In the genomic region with DNA sequence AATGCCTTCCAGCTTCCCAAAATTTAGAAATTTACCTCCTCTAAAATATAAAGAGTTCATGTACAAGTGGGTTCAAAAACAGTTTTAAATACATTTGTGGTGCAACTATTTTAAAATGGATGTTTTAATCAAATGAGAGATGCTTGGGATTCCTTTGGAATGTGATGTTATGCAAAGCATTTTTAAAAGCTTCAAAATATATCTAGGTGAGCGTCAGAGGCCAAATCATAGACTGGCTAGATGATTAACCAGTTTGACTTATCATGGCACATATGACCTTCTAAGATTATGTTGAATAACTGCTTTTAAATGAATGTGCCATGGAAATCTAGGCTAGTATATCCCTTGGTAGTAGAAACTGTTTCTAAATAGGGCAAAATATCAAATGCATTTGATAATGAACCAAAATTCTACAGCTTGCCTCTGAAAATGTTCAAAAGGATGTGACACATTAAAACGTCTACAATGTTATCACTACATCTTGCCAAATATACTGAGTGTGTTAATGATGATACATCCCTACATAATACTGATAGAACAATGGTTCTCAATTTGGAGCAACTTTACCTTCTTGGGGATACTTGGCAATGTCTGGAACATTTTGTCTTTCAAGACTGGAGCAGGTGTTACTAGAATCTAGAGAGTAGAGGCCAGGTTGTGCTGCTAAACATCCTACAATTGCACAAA, we compare ENCODE assay signal across 21 cellular contexts.
DNase-seq lines count a peak whose midpoint lies in the region; ATAC-seq and TF ChIP-seq lines count a peak whose summit lies in the region.
"Had no signal": no experiment of that assay in that cellular context is flagged by ENCODE, and none has a peak within 500 bp of the region (broad histone marks: within the 10 kb centered on the region; RNA-seq: fewer than 3 reads in every experiment).

No MANE protein-coding gene starts in this region.

- 51% methylated on average over 2 of the region's 2 CpGs for WGBS in mammary epithelial cell (ENCODE audit: low coverage, missing lambda C conversion rate)

- no peak overlapping the region for H3K4me3 ChIP-seq in mammary epithelial cell (replicated peaks in 1 of 3; ENCODE audit: insufficient read depth in 1 of 3, low read depth in 2 of 3, low read length in 3 of 3)
- no peak overlapping the region for H3K4me3 ChIP-seq in breast epithelium
- no peak overlapping the region for H3K4me3 ChIP-seq in fibroblast of the aortic adventitia (ENCODE audit: low read depth, low read length)
- no peak overlapping the region for H3K4me3 ChIP-seq in retinal pigment epithelial cell (ENCODE audit: low read length)
- H3K4me3 ChIP-seq: BLaER1, HAP-1, SJCRH30 had no signal

- intact Hi-C loops in mammary epithelial cell (cut with micrococcal nuclease), result no loop called here
- intact Hi-C loops in breast epithelium (cut with DNase I; ENCODE audit: low total_unique reads), result no loop called here

- H3K9me3 ChIP-seq in mammary epithelial cell (replicated peaks; ENCODE audit: insufficient read depth, low read length) (no peaks in the 10 kb centered on the region), breast epithelium (no peaks in the 10 kb centered on the region)
- H3K9me3 ChIP-seq: BLaER1, HAP-1, SJCRH30 had no signal

- H3K27me3 ChIP-seq in mammary epithelial cell (ENCODE audit: insufficient read depth, low read length), result no peaks in the 10 kb centered on the region
- H3K27me3 ChIP-seq in breast epithelium, result no peaks in the 10 kb centered on the region
- H3K27me3 ChIP-seq: BLaER1, SJCRH30 had no signal

- TF ChIP-seq CTCF in mammary epithelial cell (conservative IDR thresholded peaks at IDR 0.05 in 1 of 2, IDR thresholded peaks at IDR 0.05 in 1 of 2; ENCODE audit: extremely low read depth in 1 of 2, insufficient read depth in 1 of 2, low read depth in 1 of 2, low read length in 2 of 2) (no peak), breast epithelium (IDR thresholded peaks at IDR 0.05) (no peak), fibroblast of the aortic adventitia (IDR thresholded peaks at IDR 0.05; ENCODE audit: insufficient read depth, low read length) (no peak), retinal pigment epithelial cell (conservative IDR thresholded peaks at IDR 0.05; ENCODE audit: low read depth, low read length) (no peak)

- CTCF ChIA-PET in mammary epithelial cell (lab: Charles Lee; ENCODE audit: low non-redundant PET), result no interaction called here

- no TSS peak for BruUV-seq in mammary epithelial cell (replicated peaks; lab: Mats Ljungman, UMichigan)

- H3K9ac ChIP-seq in mammary epithelial cell (ENCODE audit: insufficient read depth, low read length), result no peak overlapping the region
- H3K9ac ChIP-seq: BLaER1 had no signal

- H3K4me1 ChIP-seq in mammary epithelial cell (ENCODE audit: insufficient read depth, low read length) (peaks cover 22% of the 10 kb centered on the region), breast epithelium (no peaks in the 10 kb centered on the region)
- H3K4me1 ChIP-seq: BLaER1 had no signal

- H3K27ac ChIP-seq in mammary epithelial cell (ENCODE audit: insufficient read depth, low read depth, low read length), result no peak overlapping the region
- H3K27ac ChIP-seq in breast epithelium, result no peak overlapping the region
- H3K27ac ChIP-seq: 22Rv1, BLaER1, HL-60, SJCRH30 had no signal

- DNase-seq in mammary epithelial cell (peak; percentile 42), breast epithelium (ENCODE audit: low spot score in 2 of 2) (no peak), amniotic epithelial cell (ENCODE audit: low read depth) (peak; percentile 43), fibroblast of the aortic adventitia (ENCODE audit: low read depth) (peak; percentile 58), retinal pigment epithelial cell (ENCODE audit: low read depth) (peak; percentile 33), dedifferentiated amniotic fluid mesenchymal stem cell (ENCODE audit: extremely low spot score) (no peak), NCI-H1930 (lab: John Stamatoyannopoulos, UW) (no peak)
- DNase-seq: CD8-positive, alpha-beta memory T cell; DMS79 treated with DMSO at 0.1 percent for 48 hours; GDM1; NCI-H187; NCI-H446; NCI-H69; NK-92 treated with Interleukin-12 subunit alpha and Interleukin-12 subunit beta, amount 100 ng/mL, for 24 hours; RPMI8226; SJCRH30 had no signal

- no peak for TF ChIP-seq POLR2A in breast epithelium (IDR thresholded peaks at IDR 0.05)

- no peaks in the 10 kb centered on the region for H3K79me2 ChIP-seq in mammary epithelial cell (ENCODE audit: insufficient read depth, low read length)

- H3K4me2 ChIP-seq in mammary epithelial cell (ENCODE audit: insufficient read depth, low read depth, low read length), result peak overlapping the region; percentile 19
- H3K4me2 ChIP-seq: BLaER1 had no signal

- H2AFZ ChIP-seq in mammary epithelial cell (ENCODE audit: low read depth, low read length), result peak overlapping the region; percentile 68

- no peaks in the 10 kb centered on the region for H3K36me3 ChIP-seq in mammary epithelial cell (ENCODE audit: insufficient read depth, low read length)
- no peaks in the 10 kb centered on the region for H3K36me3 ChIP-seq in breast epithelium
- H3K36me3 ChIP-seq: BLaER1, HAP-1, SJCRH30 had no signal

- dilution Hi-C loops in mammary epithelial cell (cut with HindIII; ENCODE audit: low sequenced_read_pairs), result no loop called here

- H4K20me1 ChIP-seq in mammary epithelial cell (ENCODE audit: insufficient read depth, low read length), result no peaks in the 10 kb centered on the region
- H4K20me1 ChIP-seq: BLaER1 had no signal

- in situ Hi-C loops in mammary epithelial cell (cut with MboI; ENCODE audit: low sequenced_read_pairs in 2 of 2), result no loop called here

- ATAC-seq in HG02970 (IDR thresholded peaks at IDR 0.05; ENCODE audit: low FRiP score, unreplicated experiment), result no peak

Comparison
In these comparisons a context has a peak if more than half of its experiments do, and no peak if none do; other contexts are left out.
1. DNase-seq: peak in mammary epithelial cell (single experiment), amniotic epithelial cell (single experiment), fibroblast of the aortic adventitia (single experiment) and retinal pigment epithelial cell (single experiment); none in breast epithelium (0 of 2), dedifferentiated amniotic fluid mesenchymal stem cell (single experiment) and NCI-H1930 (0 of 2).